12 cellular contexts compared by ENCODE assay signal in genomic region chr9:31259824-31260223, GRCh38.
A peak's percentile ranks its signal among the peaks of the same experiment; 100 is the strongest.
DNase-seq lines count a peak whose midpoint lies in the region; ATAC-seq, FAIRE-seq and TF ChIP-seq lines count a peak whose summit lies in the region.
"Had no signal": no experiment of that assay in that cellular context is flagged by ENCODE, and none has a peak within 500 bp of the region (broad histone marks: within the 10 kb centered on the region; RNA-seq: fewer than 3 reads in every experiment).

No MANE protein-coding gene starts in this region.

- H3K9me3 ChIP-seq in H1 (ENCODE audit: insufficient read depth in 2 of 2, low read depth in 1 of 2, low read length in 1 of 2) (peaks cover 0 to under 1% of the 10 kb centered on the region in 2 experiments; a peak in 1 of 4 replicates), esophagus squamous epithelium (no peaks in the 10 kb centered on the region), gastrocnemius medialis (no peaks in the 10 kb centered on the region)

- no peak overlapping the region for H4K5ac ChIP-seq in H1 (ENCODE audit: insufficient read length, low read depth, low read length)

- no peak overlapping the region for H2BK120ac ChIP-seq in H1 (replicated peaks; ENCODE audit: low read depth, low read length)

- H2BK20ac ChIP-seq in H1 (ENCODE audit: low read length): no peak overlapping the region

- no peak overlapping the region for H2BK15ac ChIP-seq in H1 (ENCODE audit: low read length)

- H3K27me3 ChIP-seq in H1 (replicated peaks in 1 of 4; ENCODE audit: control insufficient read depth in 3 of 4, extremely low read depth in 1 of 4, insufficient read depth in 3 of 4, low read length in 3 of 4) (no peaks in the 10 kb centered on the region), esophagus squamous epithelium (no peaks in the 10 kb centered on the region), gastrocnemius medialis (no peaks in the 10 kb centered on the region)

- no peak for TF ChIP-seq POLR2A in H1 (IDR thresholded peaks at IDR 0.05; ENCODE audit: control extremely low read depth in 1 of 2, low read depth in 2 of 2, low read length in 2 of 2)
- TF ChIP-seq POLR2A in esophagus squamous epithelium (IDR thresholded peaks at IDR 0.05): no peak
- no peak for TF ChIP-seq POLR2A in gastrocnemius medialis (IDR thresholded peaks at IDR 0.05)

- TF ChIP-seq CTCF in H1 (IDR thresholded peaks at IDR 0.05; ENCODE audit: control extremely low read depth in 1 of 3, insufficient read depth in 1 of 3, low read depth in 1 of 3, low read length in 3 of 3) (no peak), esophagus squamous epithelium (IDR thresholded peaks at IDR 0.05) (no peak), gastrocnemius medialis (IDR thresholded peaks at IDR 0.05 in 4 of 5, conservative IDR thresholded peaks at IDR 0.05 in 1 of 5) (no peak)

- H3K14ac ChIP-seq in H1 (ENCODE audit: insufficient read length): no peak overlapping the region

- no peak overlapping the region for H3K23ac ChIP-seq in H1 (ENCODE audit: insufficient read length)

- no peak overlapping the region for H3K27ac ChIP-seq in H1 (ENCODE audit: low read depth, low read length)
- H3K27ac ChIP-seq in esophagus squamous epithelium: no peak overlapping the region
- no peak overlapping the region for H3K27ac ChIP-seq in gastrocnemius medialis

- no peak for TF ChIP-seq RAD21 in H1 (IDR thresholded peaks at IDR 0.05 in 1 of 2, conservative IDR thresholded peaks at IDR 0.05 in 1 of 2; ENCODE audit: low read depth in 2 of 2, low read length in 2 of 2)

- peak overlapping the region in 1 of 2 experiments; percentile 24; a peak in 1 of 4 replicates for H3K4me2 ChIP-seq in H1 (ENCODE audit: insufficient read depth in 1 of 2, low read depth in 2 of 2, low read length in 2 of 2)

- H4K8ac ChIP-seq in H1 (ENCODE audit: extremely low read depth, insufficient read depth, low read length): no peak overlapping the region

- H2AK5ac ChIP-seq in H1 (ENCODE audit: low read depth, low read length): no peak overlapping the region

- H3K9ac ChIP-seq in H1 (replicated peaks in 1 of 4; ENCODE audit: extremely low read depth in 1 of 4, low read depth in 3 of 4, low read length in 3 of 4): no peak overlapping the region

- H4K91ac ChIP-seq in H1 (replicated peaks; ENCODE audit: insufficient read length, low read length): no peak overlapping the region

- peak; percentile 84 for FAIRE-seq in H1 (lab: Jason Lieb, UNC)

- H2BK5ac ChIP-seq in H1 (ENCODE audit: low read depth, low read length): no peak overlapping the region

- H3K23me2 ChIP-seq in H1 (ENCODE audit: low read depth, low read length): no peaks in the 10 kb centered on the region

- H3K18ac ChIP-seq in H1 (ENCODE audit: extremely low read depth, low read length): no peak overlapping the region

- ATAC-seq in gastrocnemius medialis: no peak
- ATAC-seq: PC-3 had no signal

- peak in 1 of 2 experiments; percentile 32; a peak in 1 of 3 replicates for TF ChIP-seq EP300 in H1 (IDR thresholded peaks at IDR 0.05; ENCODE audit: borderline replicate concordance in 1 of 2, low read depth in 2 of 2, low read length in 2 of 2)

- H3K4me3 ChIP-seq in H1 (ENCODE audit: extremely low read depth in 1 of 4, insufficient read depth in 2 of 4, low read depth in 3 of 4, low read length in 4 of 4): peak overlapping the region in 1 of 4 experiments; percentile 1; a peak in 1 of 8 replicates
- H3K4me3 ChIP-seq in esophagus squamous epithelium: no peak overlapping the region
- H3K4me3 ChIP-seq in gastrocnemius medialis: no peak overlapping the region

- H3K4ac ChIP-seq in H1 (replicated peaks; ENCODE audit: insufficient read length, low read depth, low read length): no peak overlapping the region

- DNase-seq in NCI-H2107 treated with DMSO at 0.1 percent for 48 hours (lab: John Stamatoyannopoulos, UW; ENCODE audit: unreplicated experiment) (peak; percentile 80), NCI-H2107 (lab: John Stamatoyannopoulos, UW) (no peak), COR-L47 (lab: John Stamatoyannopoulos, UW) (peak; percentile 81), NCI-H2081 (lab: John Stamatoyannopoulos, UW) (peak; percentile 78 to 96), H1 (ENCODE audit: low read depth in 1 of 2, low spot score in 2 of 2) (no peak), nucleus accumbens (lab: John Stamatoyannopoulos, UW) (no peak), esophagus squamous epithelium (lab: John Stamatoyannopoulos, UW) (no peak), gastrocnemius medialis (no peak)
- DNase-seq: GOT3, Kasumi-1, occipital lobe, PC-3 had no signal

- no peaks in the 10 kb centered on the region for H4K20me1 ChIP-seq in H1 (replicated peaks in 1 of 2; ENCODE audit: control insufficient read depth in 1 of 2, insufficient read depth in 2 of 2, low read length in 2 of 2)

- intact Hi-C loops in esophagus squamous epithelium (cut with DNase I): no loop called here
- intact Hi-C loops in gastrocnemius medialis (cut with DNase I; ENCODE audit: low total_unique reads): no loop called here

- H3K36me3 ChIP-seq in H1 (ENCODE audit: control insufficient read depth in 2 of 4, insufficient read depth in 4 of 4, low read length in 3 of 4) (no peaks in the 10 kb centered on the region), esophagus squamous epithelium (no peaks in the 10 kb centered on the region), gastrocnemius medialis (no peaks in the 10 kb centered on the region)

- no peak overlapping the region for H3K56ac ChIP-seq in H1 (replicated peaks; ENCODE audit: insufficient read length, low read depth, low read length)

- H2BK12ac ChIP-seq in H1 (ENCODE audit: low read depth, low read length): no peak overlapping the region

- CTCF ChIA-PET in H1 (lab: Charles Lee; ENCODE audit: partially characterized antibody): interaction anchor here (0.7 kb wide), 1 partner anchor 184 kb away, joined by 3 read pairs; no protein-coding TSS in a partner anchor

- H3K4me1 ChIP-seq in H1 (replicated peaks in 1 of 4; ENCODE audit: control insufficient read depth in 3 of 4, insufficient read depth in 4 of 4, low read length in 3 of 4) (peaks cover 0 to 4% (median 2%) of the 10 kb centered on the region in 4 experiments; a peak in 1 of 7 replicates), esophagus squamous epithelium (no peaks in the 10 kb centered on the region), gastrocnemius medialis (no peaks in the 10 kb centered on the region)

- H3K79me2 ChIP-seq in H1 (ENCODE audit: control insufficient read depth in 1 of 2, insufficient read depth in 2 of 2, low read length in 2 of 2): no peaks in the 10 kb centered on the region

- 28% methylated on average over 2 of the region's 2 CpGs; no CpG with 5 or more reads in 1 of the 2 experiments for WGBS in H1 (ENCODE audit: extremely low coverage in 1 of 2, insufficient coverage in 1 of 2, insufficient read length in 1 of 2, insufficient replicate concordance in 2 of 2, low coverage in 1 of 2, low lambda C conversion rate in 2 of 2, missing lambda C conversion rate in 1 of 2), 2 experiments
- 15 to 30% methylated on average over 2 of the region's 2 CpGs for WGBS in esophagus squamous epithelium, 2 donors

- in situ Hi-C loops in gastrocnemius medialis (cut with MboI; ENCODE audit: low sequenced_read_pairs in 4 of 4): no loop called here

- no peak overlapping the region for H2AFZ ChIP-seq in H1 (ENCODE audit: low read length)

- H3K79me1 ChIP-seq in H1 (ENCODE audit: low read depth, low read length): no peaks in the 10 kb centered on the region

- POLR2A ChIA-PET in H1 (lab: Charles Lee; ENCODE audit: partially characterized antibody): interaction anchor here (0.6 kb wide), 1 partner anchor 9 kb away, joined by 4 read pairs; no protein-coding TSS in a partner anchor

TF ChIP-seq in H1, 55 proteins besides CTCF, POLR2A, EP300 and RAD21:
- TF ChIP-seq POU5F1 (IDR thresholded peaks at IDR 0.05; ENCODE audit: low read depth, low read length): 0 out of 2 replicates have a peak, but pooled peaks have one; percentile 13
- 0 out of 2 replicates have a peak, but pooled peaks have one; percentile 51 for TF ChIP-seq TCF12 (IDR thresholded peaks at IDR 0.05; ENCODE audit: low read depth, low read length)
- no peak for TF ChIP-seq GABPA (IDR thresholded peaks at IDR 0.05; ENCODE audit: borderline replicate concordance, insufficient read depth, low read length)
- TF ChIP-seq CEBPB (IDR thresholded peaks at IDR 0.05; ENCODE audit: low read depth, low read length): no peak

Comparison
In these comparisons a context has a peak if more than half of its experiments do, and no peak if none do; other contexts are left out.
1. DNase-seq: peak in NCI-H2107 treated with DMSO at 0.1 percent for 48 hours (single experiment), COR-L47 (single experiment) and NCI-H2081 (2 of 2); none in NCI-H2107 (single experiment), H1 (0 of 2), nucleus accumbens (0 of 56), esophagus squamous epithelium (single experiment) and gastrocnemius medialis (0 of 2).